ENCODE assay signal across 27 cellular contexts in the genomic region with DNA sequence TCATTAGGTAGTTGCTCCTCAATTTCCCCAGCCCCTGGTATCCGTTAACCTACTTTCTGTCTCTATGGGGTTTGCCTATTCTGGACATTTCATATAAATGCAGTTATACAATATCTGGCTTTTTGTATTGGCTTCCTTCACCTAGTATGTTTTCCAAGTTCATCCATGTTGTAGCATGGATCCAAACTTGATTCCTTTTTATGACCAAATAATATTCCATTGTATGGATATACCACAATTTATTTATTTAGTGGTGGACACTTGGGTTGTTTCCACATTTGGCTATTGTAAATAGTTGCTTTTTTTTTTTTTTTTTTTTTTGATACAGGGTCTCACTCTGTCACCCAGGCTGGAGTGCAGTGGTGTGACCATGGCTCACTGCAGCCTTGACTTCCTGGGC. TPM values are rescaled to one million over a fixed set of nuclear protein-coding genes. Genes with fewer than 3 reads are reported as not detected.
DNase-seq lines count a peak whose midpoint lies in the region; ATAC-seq, FAIRE-seq and TF ChIP-seq lines count a peak whose summit lies in the region.
"Had no signal": no experiment of that assay in that cellular context is flagged by ENCODE, and none has a peak within 500 bp of the region (broad histone marks: within the 10 kb centered on the region; RNA-seq: fewer than 3 reads in every experiment).

No MANE protein-coding gene starts in this region.

- H3K27me3 ChIP-seq in right atrium auricular region: no peaks in the 10 kb centered on the region
- no peaks in the 10 kb centered on the region for H3K27me3 ChIP-seq in K562 (ENCODE audit: control insufficient read depth in 2 of 2, insufficient read depth in 2 of 2, low read length in 2 of 2)
- H3K27me3 ChIP-seq: BE2C, BLaER1 had no signal

- H3K4me3 Mint-ChIP-seq in endothelial cell (ENCODE audit: unreplicated experiment): peak overlapping the region; percentile 22
- H3K4me3 Mint-ChIP-seq in activated naive CD8-positive, alpha-beta T cell treated with anti-CD3 and anti-CD28 coated beads for 36 hours: no peak overlapping the region
- H3K4me3 Mint-ChIP-seq: CD14-positive monocyte; CD4-positive, alpha-beta memory T cell; CD4-positive, CD25-positive, alpha-beta regulatory T cell; CD8-positive, alpha-beta memory T cell had no signal

- intact Hi-C loops in left ventricle myocardium superior (cut with micrococcal nuclease): no loop called here
- intact Hi-C loops in K562 (cut with micrococcal nuclease): no loop called here

- TF ChIP-seq CTCF in right atrium auricular region (IDR thresholded peaks at IDR 0.05): no peak
- no peak for TF ChIP-seq CTCF in K562 (IDR thresholded peaks at IDR 0.05 in 2 of 3, conservative IDR thresholded peaks at IDR 0.05 in 1 of 3; ENCODE audit: insufficient read depth in 2 of 3, low read depth in 1 of 3, low read length in 3 of 3)
- no peak for TF ChIP-seq CTCF in endothelial cell (IDR thresholded peaks at IDR 0.05; ENCODE audit: unreplicated experiment)

- no peak for FAIRE-seq in K562 (lab: Jason Lieb, UNC)
- FAIRE-seq: A204.1, GM12878, GM12892, GM18507 had no signal

- CTCF ChIA-PET in K562 (lab: Yijun Ruan, JAX; ENCODE audit: low intra/inter-chr PET ratio): no interaction called here

- H4K20me1 ChIP-seq in K562 (replicated peaks; ENCODE audit: control insufficient read depth, insufficient read depth, low read length): peaks cover 11% of the 10 kb centered on the region; the same call in 1 of the 2 replicates

- in situ Hi-C loops in K562 (cut with MboI): no loop called here

- H3K27ac ChIP-seq in right atrium auricular region: peak overlapping the region; percentile 71 to 83
- no peak overlapping the region for H3K27ac ChIP-seq in K562 (ENCODE audit: extremely low read depth, low read depth, low read length)
- H3K27ac ChIP-seq: BLaER1 had no signal

- no peak for DNase-seq in right atrium auricular region (ENCODE audit: low spot score)
- no peak for DNase-seq in left ventricle myocardium superior
- DNase-seq in K562 (ENCODE audit: extremely low read depth in 1 of 4, low spot score in 3 of 4): no peak
- DNase-seq in endothelial cell (ENCODE audit: low spot score): no peak
- DNase-seq in SKM-1 (lab: John Stamatoyannopoulos, UW; ENCODE audit: unreplicated experiment): no peak
- no peak for DNase-seq in activated naive CD8-positive, alpha-beta T cell treated with anti-CD3 and anti-CD28 coated beads for 36 hours
- DNase-seq: 8988T; ACHN; BE2C; C1 segment of cervical spinal cord; CD4-positive, alpha-beta memory T cell; CD4-positive, CD25-positive, alpha-beta regulatory T cell; CD8-positive, alpha-beta memory T cell; COR-L47; DMS 273 treated with DMSO at 0.1 percent for 48 hours; DMS153; DMS53; DMS79; DND-41; EL; GDM1 had no signal

- H3K4me1 ChIP-seq in right atrium auricular region (peaks cover 0 to 60% of the 10 kb centered on the region in 2 donors), K562 (replicated peaks in 1 of 2; ENCODE audit: control insufficient read depth in 2 of 2, insufficient read depth in 2 of 2, low read length in 2 of 2) (peaks cover 4 to 19% of the 10 kb centered on the region in 2 experiments; a peak in 4 of 5 replicates)
- H3K4me1 ChIP-seq: BLaER1 had no signal

- peaks cover 9% of the 10 kb centered on the region for H3K36me3 Mint-ChIP-seq in endothelial cell (ENCODE audit: low read depth, unreplicated experiment)
- H3K36me3 Mint-ChIP-seq in activated naive CD8-positive, alpha-beta T cell treated with anti-CD3 and anti-CD28 coated beads for 36 hours: no peaks in the 10 kb centered on the region
- H3K36me3 Mint-ChIP-seq: CD14-positive monocyte; CD4-positive, alpha-beta memory T cell had no signal

- H3K36me3 ChIP-seq in right atrium auricular region: no peaks in the 10 kb centered on the region
- H3K36me3 ChIP-seq in K562 (ENCODE audit: control insufficient read depth, insufficient read depth, low read length): 0 out of 3 replicates have a peak, but pooled peaks cover 4% of the 10 kb centered on the region
- H3K36me3 ChIP-seq: BE2C, BLaER1 had no signal

- no peak for TF ChIP-seq RAD21 in K562 (CRISPR knock-in tag; conservative IDR thresholded peaks at IDR 0.05 in 1 of 2, IDR thresholded peaks at IDR 0.05 in 1 of 2)

- peaks cover 2% of the 10 kb centered on the region for H3K9me1 ChIP-seq in K562 (ENCODE audit: control insufficient read depth, insufficient read depth, low read length)

- H3K9me3 Mint-ChIP-seq in endothelial cell (ENCODE audit: unreplicated experiment): no peaks in the 10 kb centered on the region
- no peaks in the 10 kb centered on the region for H3K9me3 Mint-ChIP-seq in activated naive CD8-positive, alpha-beta T cell treated with anti-CD3 and anti-CD28 coated beads for 36 hours

- H3K27me3 Mint-ChIP-seq in endothelial cell (ENCODE audit: unreplicated experiment): peaks cover 8% of the 10 kb centered on the region
- H3K27me3 Mint-ChIP-seq in activated naive CD8-positive, alpha-beta T cell treated with anti-CD3 and anti-CD28 coated beads for 36 hours: peaks cover 26% of the 10 kb centered on the region

- ATAC-seq in left ventricle myocardium superior (no peak), K562 (no peak)
- ATAC-seq: GM12878 had no signal

- no peak for TF ChIP-seq EP300 in K562 (IDR thresholded peaks at IDR 0.05; ENCODE audit: low read length)

- 100% methylated on average over 1 of the region's 1 CpG for WGBS in K562 (ENCODE audit: insufficient coverage, low coverage, missing lambda C conversion rate)

- peak overlapping the region; percentile 100 for H3K27ac Mint-ChIP-seq in endothelial cell (ENCODE audit: unreplicated experiment)
- no peak overlapping the region for H3K27ac Mint-ChIP-seq in activated naive CD8-positive, alpha-beta T cell treated with anti-CD3 and anti-CD28 coated beads for 36 hours
- H3K27ac Mint-ChIP-seq: CD14-positive monocyte; CD4-positive, alpha-beta memory T cell; CD8-positive, alpha-beta memory T cell had no signal

- peaks cover 21% of the 10 kb centered on the region for H3K79me2 ChIP-seq in K562 (ENCODE audit: control insufficient read depth, insufficient read depth, low read length)

- H3K9ac ChIP-seq in K562 (ENCODE audit: insufficient read depth in 1 of 2, low read depth in 2 of 2, low read length in 2 of 2): no peak overlapping the region
- H3K9ac ChIP-seq: BLaER1 had no signal

- POLR2A ChIA-PET in K562 (lab: Yijun Ruan, JAX): no interaction called here

- TF ChIP-seq POLR2A in K562 (conservative IDR thresholded peaks at IDR 0.05): no peak

- no TSS peak for BruUV-seq in K562 (replicated peaks; lab: Mats Ljungman, UMichigan)

- peaks cover 42% of the 10 kb centered on the region for H3K4me1 Mint-ChIP-seq in endothelial cell (ENCODE audit: unreplicated experiment)
- H3K4me1 Mint-ChIP-seq in activated naive CD8-positive, alpha-beta T cell treated with anti-CD3 and anti-CD28 coated beads for 36 hours: no peaks in the 10 kb centered on the region
- H3K4me1 Mint-ChIP-seq: CD14-positive monocyte had no signal

- H3K9me3 ChIP-seq in right atrium auricular region (no peaks in the 10 kb centered on the region), K562 (replicated peaks; ENCODE audit: control insufficient read depth, insufficient read depth, low read depth, low read length) (no peaks in the 10 kb centered on the region)
- H3K9me3 ChIP-seq: BE2C had no signal

- no peak overlapping the region for H3K4me2 ChIP-seq in K562 (ENCODE audit: insufficient read depth, low read length)
- H3K4me2 ChIP-seq: BLaER1 had no signal

- H3K4me3 ChIP-seq in right atrium auricular region (no peak overlapping the region), K562 (no peak overlapping the region)
- H3K4me3 ChIP-seq: BLaER1, GM12878 had no signal

- H2AFZ ChIP-seq in K562 (ENCODE audit: low read depth, low read length): no peak overlapping the region

TF ChIP-seq in K562, 482 proteins besides CTCF, POLR2A, EP300 and RAD21:
- TF ChIP-seq NFIX (CRISPR knock-in tag; IDR thresholded peaks at IDR 0.05; ENCODE audit: low read depth) (no peak), ZNF146 (CRISPR knock-in tag; IDR thresholded peaks at IDR 0.05; ENCODE audit: unreplicated experiment) (peak; percentile 50)

RNA-seq across cellular contexts. Expression of gene EPN2, which starts 15.9 kb away (rescaled TPM):
- 10 to 100 TPM; 68.0 to 73.1 TPM for total RNA-seq in right atrium auricular region
- total RNA-seq in left ventricle myocardium superior: 94.5 TPM
- total RNA-seq in K562 (2011; cell fraction: chromatin; rRNA removed; ENCODE audit: low replicate concordance): 57.2 and 65.1 TPM in 2 replicates
- total RNA-seq in K562 (2011; cell fraction: nucleolus; rRNA removed): 32.2 and 33.7 TPM in 2 replicates
- 38.0 and 45.9 TPM in 2 replicates for total RNA-seq in K562 (2011; cell fraction: nucleoplasm; rRNA removed)
- total RNA-seq in K562 (2014; rRNA removed): 8.7 and 8.9 TPM in 2 replicates
- total RNA-seq in K562 (2014; rRNA removed; fragmentation: Illumina TruSeq; extraction: Trizol): 5.8 and 8.3 TPM in 2 replicates
- 6.5 and 8.7 TPM in 2 replicates for total RNA-seq in K562 (2015; rRNA removed; fragmentation: Illumina TruSeq; extraction: Trizol)
- 12.9 and 14.0 TPM in 2 replicates for total RNA-seq in K562 (2021)
- polyA plus RNA-seq in K562 (2011; rRNA removed): 8.8 and 10.4 TPM in 2 replicates
- polyA plus RNA-seq in K562 (2011; cell fraction: cytosol; rRNA removed): 8.6 and 15.3 TPM in 2 replicates
- 28.6 and 45.3 TPM in 2 replicates for polyA plus RNA-seq in K562 (2011; cell fraction: nucleus; rRNA removed)
- 10.2 and 10.7 TPM in 2 replicates for polyA plus RNA-seq in K562 (2012)
- 7.4 and 9.0 TPM in 2 replicates for polyA plus RNA-seq in K562 (2014; fragmentation: Illumina TruSeq; extraction: Trizol)
- polyA plus RNA-seq in K562 (2014; fragmentation: Nextera tagmentation; extraction: Ambion mirVana): 1 to 10 TPM; 1.0 to 1.3 TPM
- polyA plus RNA-seq in K562 (2014; rRNA removed): 9.1 and 10.3 TPM in 2 replicates
- 16.7 and 22.5 TPM in 2 replicates for polyA minus RNA-seq in K562 (2011; rRNA and poly(A)+ RNA removed)
- 7.3 and 8.6 TPM in 2 replicates for polyA minus RNA-seq in K562 (2011; cell fraction: cytosol; rRNA and poly(A)+ RNA removed)
- polyA minus RNA-seq in K562 (2011; cell fraction: nucleus; rRNA and poly(A)+ RNA removed): 16.4 and 21.3 TPM in 2 replicates
- 74.5 TPM for total RNA-seq in endothelial cell (ENCODE audit: unreplicated experiment)
- 1 to 10 TPM; 2.7 to 4.6 TPM for total RNA-seq in activated naive CD8-positive, alpha-beta T cell treated with anti-CD3 and anti-CD28 coated beads for 36 hours
- polyA plus RNA-seq: CD14-positive monocyte had no signal
